ENCODE assay signal across 1 cellular context in genomic region chr7:112201839-112202238, GRCh38.
A peak's percentile ranks its signal among the peaks of the same experiment; 100 is the strongest.
TF ChIP-seq lines count a peak whose summit lies in the region.

No MANE protein-coding gene starts in this region.

TF ChIP-seq in H1, 55 proteins besides CTCF, POLR2A, EP300 and RAD21:
- TF ChIP-seq, protein P1, sequence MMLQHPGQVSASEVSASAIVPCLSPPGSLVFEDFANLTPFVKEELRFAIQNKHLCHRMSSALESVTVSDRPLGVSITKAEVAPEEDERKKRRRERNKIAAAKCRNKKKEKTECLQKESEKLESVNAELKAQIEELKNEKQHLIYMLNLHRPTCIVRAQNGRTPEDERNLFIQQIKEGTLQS (IDR thresholded peaks at IDR 0.05; ENCODE audit: insufficient read depth, low read depth, low read length), result no peak
- TF ChIP-seq RNF2 (IDR thresholded peaks at IDR 0.05; ENCODE audit: borderline replicate concordance, low read depth, low read length, missing control alignments, poor library complexity, severe bottlenecking), result no peak
- TF ChIP-seq SIRT6 (IDR thresholded peaks at IDR 0.05; ENCODE audit: low read length), result no peak
- TF ChIP-seq KDM1A (IDR thresholded peaks at IDR 0.05; ENCODE audit: borderline replicate concordance, low read length), result peak; percentile 42; the same call in 1 of the 2 replicates
- TF ChIP-seq SIX5 (IDR thresholded peaks at IDR 0.05; ENCODE audit: low read depth, low read length), result no peak
- no peak for TF ChIP-seq SIN3A (conservative IDR thresholded peaks at IDR 0.05 in 1 of 2, IDR thresholded peaks at IDR 0.05 in 1 of 2; ENCODE audit: low read depth in 1 of 2, low read length in 2 of 2)
